ENCODE assay signal across 22 cellular contexts in the genomic region with DNA sequence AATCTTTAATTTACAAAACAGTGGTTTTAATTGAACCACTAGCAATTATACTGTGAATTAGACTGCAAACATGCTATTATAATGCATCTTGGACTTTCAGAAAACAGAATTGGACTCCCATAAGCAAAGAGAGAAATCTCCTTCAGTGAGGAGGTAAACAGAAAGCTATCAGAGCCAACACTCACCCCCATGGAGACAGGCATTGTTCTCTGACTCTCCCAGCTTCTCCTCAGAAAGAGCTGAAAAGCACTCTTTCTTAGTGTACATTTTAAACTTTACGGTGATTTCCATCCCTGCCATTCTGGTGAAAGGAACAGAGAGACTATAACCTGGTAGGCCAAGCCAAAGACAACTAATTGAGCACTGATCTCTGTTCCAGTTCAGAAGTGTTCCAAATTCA.
"Had no signal": no experiment of that assay in that cellular context is flagged by ENCODE, and none has a peak within 500 bp of the region (broad histone marks: within the 10 kb centered on the region; RNA-seq: fewer than 3 reads in every experiment).

No MANE protein-coding gene starts in this region.

- H3K27ac ChIP-seq: body of pancreas, left lung, ovary, psoas muscle, right atrium auricular region, spleen, thyroid gland, upper lobe of right lung had no signal

- DNase-seq: activated CD4-positive, alpha-beta T cell treated with anti-CD3 and anti-CD28 coated beads for 1 hour; activated CD4-positive, alpha-beta T cell treated with anti-CD3 and anti-CD28 coated beads, Interleukin-2, amount 50 U/mL, for 1 hour; activated CD8-positive, alpha-beta T cell treated with anti-CD3 and anti-CD28 coated beads, Interleukin-2, amount 10 ng/mL, durations not matched to agents 7 days and 5 days; activated gamma-delta T cell treated with Interleukin-2 at 50 U/mL for 16 hours; body of pancreas; effector CD4-positive, alpha-beta T cell; erythroblast; foreskin fibroblast; kidney glomerular epithelial cell; left lung; naive thymus-derived CD8-positive, alpha-beta T cell; ovary; psoas muscle; spleen; stimulated activated CD4-positive, alpha-beta T cell treated with anti-CD3 and anti-CD28 coated beads, Interleukin-4, amount 100 ng/mL, for 24 hours; stimulated activated naive CD8-positive, alpha-beta T cell treated with anti-CD3 and anti-CD28 coated beads, Interleukin-15, Interleukin-2, amounts not matched to agents 100 U/mL and 50 U/mL, for 24 hours; thyroid gland; upper lobe of right lung had no signal

- H3K4me3 Mint-ChIP-seq: activated CD8-positive, alpha-beta T cell treated with anti-CD3 and anti-CD28 coated beads, Interleukin-2, amount 10 ng/mL, durations not matched to agents 7 days and 5 days; activated naive CD4-positive, alpha-beta T cell treated with anti-CD3 and anti-CD28 coated beads, Interleukin-2, amount 50 U/mL, for 24 hours; naive thymus-derived CD8-positive, alpha-beta T cell; T-helper 1 cell treated with Interleukin-12 subunit alpha and Interleukin-12 subunit beta and Interleukin-4 antibody, amounts not matched to agents 30 μg/mL and 1 μg/mL, for 36 hours had no signal

- H3K4me1 Mint-ChIP-seq: activated naive CD4-positive, alpha-beta T cell treated with anti-CD3 and anti-CD28 coated beads, Interleukin-2, amount 50 U/mL, for 24 hours; naive thymus-derived CD8-positive, alpha-beta T cell had no signal

- H3K27ac Mint-ChIP-seq: activated CD8-positive, alpha-beta T cell treated with anti-CD3 and anti-CD28 coated beads, Interleukin-2, amount 10 ng/mL, durations not matched to agents 7 days and 5 days; activated naive CD4-positive, alpha-beta T cell treated with anti-CD3 and anti-CD28 coated beads, Interleukin-2, amount 50 U/mL, for 24 hours; naive thymus-derived CD8-positive, alpha-beta T cell; T-helper 1 cell treated with Interleukin-12 subunit alpha and Interleukin-12 subunit beta and Interleukin-4 antibody, amounts not matched to agents 30 μg/mL and 1 μg/mL, for 36 hours had no signal

- H3K36me3 ChIP-seq: left lung, ovary, right atrium auricular region, spleen, thyroid gland, upper lobe of right lung had no signal

- H3K27me3 ChIP-seq: body of pancreas, left lung, ovary, right atrium auricular region, spleen, thyroid gland, upper lobe of right lung had no signal

- H3K36me3 Mint-ChIP-seq: activated naive CD4-positive, alpha-beta T cell treated with anti-CD3 and anti-CD28 coated beads, Interleukin-2, amount 50 U/mL, for 24 hours; naive thymus-derived CD8-positive, alpha-beta T cell had no signal

- H3K9me3 ChIP-seq: body of pancreas, left lung, ovary, psoas muscle, right atrium auricular region, spleen, thyroid gland, upper lobe of right lung had no signal

- ATAC-seq: activated CD8-positive, alpha-beta T cell treated with anti-CD3 and anti-CD28 coated beads, Interleukin-2, amount 10 ng/mL, durations not matched to agents 7 days and 5 days; body of pancreas; left lung; naive thymus-derived CD8-positive, alpha-beta T cell; psoas muscle; stimulated activated naive CD8-positive, alpha-beta T cell treated with anti-CD3 and anti-CD28 coated beads, Interleukin-15, Interleukin-2, amounts not matched to agents 100 U/mL and 50 U/mL, for 24 hours; upper lobe of right lung had no signal

- H3K4me3 ChIP-seq: body of pancreas, left lung, lung, ovary, psoas muscle, right atrium auricular region, spleen, thyroid gland, upper lobe of right lung had no signal

- H3K27me3 Mint-ChIP-seq: activated naive CD4-positive, alpha-beta T cell treated with anti-CD3 and anti-CD28 coated beads, Interleukin-2, amount 50 U/mL, for 24 hours; naive thymus-derived CD8-positive, alpha-beta T cell had no signal

- H3K4me1 ChIP-seq: body of pancreas, left lung, psoas muscle, right atrium auricular region, spleen, thyroid gland, upper lobe of right lung had no signal

- H3K9me3 Mint-ChIP-seq: activated naive CD4-positive, alpha-beta T cell treated with anti-CD3 and anti-CD28 coated beads, Interleukin-2, amount 50 U/mL, for 24 hours; naive thymus-derived CD8-positive, alpha-beta T cell; T-helper 1 cell treated with Interleukin-12 subunit alpha and Interleukin-12 subunit beta and Interleukin-4 antibody, amounts not matched to agents 30 μg/mL and 1 μg/mL, for 36 hours had no signal
